1 cellular context compared by ENCODE assay signal in the genomic region with DNA sequence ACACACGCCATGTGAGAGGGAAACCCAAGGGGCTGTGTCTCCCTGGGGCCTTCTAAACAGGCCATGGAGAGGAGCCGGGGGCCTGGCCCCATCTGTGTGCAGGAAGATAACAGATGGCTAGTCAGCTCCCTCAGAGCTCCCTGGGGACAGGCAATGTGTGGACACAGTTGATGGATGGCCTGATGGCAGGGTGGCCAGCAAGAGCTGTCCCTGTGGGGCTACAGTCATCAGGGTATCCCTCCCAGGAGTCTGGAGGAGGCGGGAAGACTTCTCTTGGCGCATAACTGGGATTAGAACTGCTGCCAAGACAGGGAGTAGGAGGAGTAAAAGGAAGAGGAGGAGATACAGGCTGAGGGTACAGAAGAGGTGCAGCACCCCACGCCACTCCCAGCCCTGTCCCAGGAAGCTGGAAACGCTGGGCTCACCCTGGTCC.
TF ChIP-seq lines count a peak whose summit lies in the region.

No MANE protein-coding gene starts in this region.

TF ChIP-seq in K562, 482 proteins besides CTCF, POLR2A, EP300 and RAD21 (continued from another document and continues in another):
- TF ChIP-seq JUND (IDR thresholded peaks at IDR 0.05; ENCODE audit: borderline replicate concordance, low read depth, low read length) (peak; percentile 61), JUND (tag; IDR thresholded peaks at IDR 0.05; ENCODE audit: borderline replicate concordance, low read depth, low read length) (peak; percentile 31; the same call in 1 of the 3 replicates), ZNF274 (IDR thresholded peaks at IDR 0.05; ENCODE audit: borderline replicate concordance, low read depth, low read length) (no peak), NFRKB (IDR thresholded peaks at IDR 0.05; ENCODE audit: low read depth) (no peak), ZBTB43 (CRISPR knock-in tag; IDR thresholded peaks at IDR 0.05) (no peak), LEF1 (IDR thresholded peaks at IDR 0.05) (peak; percentile 64; the same call in 1 of the 2 replicates), STAT5A (IDR thresholded peaks at IDR 0.05; ENCODE audit: borderline replicate concordance, low read length) (peak; percentile 58; the same call in 1 of the 2 replicates), XRCC5 (IDR thresholded peaks at IDR 0.05; ENCODE audit: low read depth, low read length) (no peak), UBTF (IDR thresholded peaks at IDR 0.05; ENCODE audit: borderline replicate concordance in 1 of 2, low read depth in 2 of 2, low read length in 2 of 2) (peak; percentile 56 to 91; a peak in 2 of 4 replicates), PHB2 (IDR thresholded peaks at IDR 0.05; ENCODE audit: low read depth) (no peak), NEUROD1 (IDR thresholded peaks at IDR 0.05; ENCODE audit: borderline replicate concordance, low read depth, low read length, partially characterized antibody) (peak; percentile 52), HDAC1 (IDR thresholded peaks at IDR 0.05) (peak in 1 of 2 experiments; percentile 84; a peak in 2 of 4 replicates), RUNX1 (IDR thresholded peaks at IDR 0.05; ENCODE audit: low read depth) (0 out of 2 replicates have a peak, but pooled peaks have one; percentile 9), WHSC1 (IDR thresholded peaks at IDR 0.05; ENCODE audit: low read length) (no peak), SMAD1 (IDR thresholded peaks at IDR 0.05; ENCODE audit: low read depth, low read length, partially characterized antibody) (peak; percentile 29), U2AF1 (optimal IDR thresholded peaks at IDR 0.05; ENCODE audit: low read depth, low read length) (no peak), ZFP36 (IDR thresholded peaks at IDR 0.05; ENCODE audit: low read depth, low read length, partially characterized antibody) (peak; percentile 10), JUNB (CRISPR knock-in tag; conservative IDR thresholded peaks at IDR 0.05) (no peak), STAG1 (CRISPR knock-in tag; IDR thresholded peaks at IDR 0.05; ENCODE audit: borderline replicate concordance) (no peak), ZNF280A (IDR thresholded peaks at IDR 0.05; ENCODE audit: low read depth, partially characterized antibody) (no peak), ERF (CRISPR knock-in tag; IDR thresholded peaks at IDR 0.05) (no peak), EHMT2 (IDR thresholded peaks at IDR 0.05) (peak; percentile 35; the same call in 1 of the 2 replicates), FOXA3 (CRISPR knock-in tag; conservative IDR thresholded peaks at IDR 0.05 in 1 of 2, IDR thresholded peaks at IDR 0.05 in 1 of 2) (no peak), POU5F1 (IDR thresholded peaks at IDR 0.05; ENCODE audit: borderline replicate concordance, low read depth, low read length, partially characterized antibody) (no peak)
- TF ChIP-seq, protein P1, sequence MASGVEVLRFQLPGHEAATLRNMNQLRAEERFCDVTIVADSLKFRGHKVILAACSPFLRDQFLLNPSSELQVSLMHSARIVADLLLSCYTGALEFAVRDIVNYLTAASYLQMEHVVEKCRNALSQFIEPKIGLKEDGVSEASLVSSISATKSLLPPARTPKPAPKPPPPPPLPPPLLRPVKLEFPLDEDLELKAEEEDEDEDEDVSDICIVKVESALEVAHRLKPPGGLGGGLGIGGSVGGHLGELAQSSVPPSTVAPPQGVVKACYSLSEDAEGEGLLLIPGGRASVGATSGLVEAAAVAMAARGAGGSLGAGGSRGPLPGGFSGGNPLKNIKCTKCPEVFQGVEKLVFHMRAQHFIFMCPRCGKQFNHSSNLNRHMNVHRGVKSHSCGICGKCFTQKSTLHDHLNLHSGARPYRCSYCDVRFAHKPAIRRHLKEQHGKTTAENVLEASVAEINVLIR (CRISPR knock-in tag; IDR thresholded peaks at IDR 0.05): no peak
- TF ChIP-seq, protein P2, sequence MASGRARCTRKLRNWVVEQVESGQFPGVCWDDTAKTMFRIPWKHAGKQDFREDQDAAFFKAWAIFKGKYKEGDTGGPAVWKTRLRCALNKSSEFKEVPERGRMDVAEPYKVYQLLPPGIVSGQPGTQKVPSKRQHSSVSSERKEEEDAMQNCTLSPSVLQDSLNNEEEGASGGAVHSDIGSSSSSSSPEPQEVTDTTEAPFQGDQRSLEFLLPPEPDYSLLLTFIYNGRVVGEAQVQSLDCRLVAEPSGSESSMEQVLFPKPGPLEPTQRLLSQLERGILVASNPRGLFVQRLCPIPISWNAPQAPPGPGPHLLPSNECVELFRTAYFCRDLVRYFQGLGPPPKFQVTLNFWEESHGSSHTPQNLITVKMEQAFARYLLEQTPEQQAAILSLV (tag; IDR thresholded peaks at IDR 0.05): no peak
- TF ChIP-seq, protein P3, sequence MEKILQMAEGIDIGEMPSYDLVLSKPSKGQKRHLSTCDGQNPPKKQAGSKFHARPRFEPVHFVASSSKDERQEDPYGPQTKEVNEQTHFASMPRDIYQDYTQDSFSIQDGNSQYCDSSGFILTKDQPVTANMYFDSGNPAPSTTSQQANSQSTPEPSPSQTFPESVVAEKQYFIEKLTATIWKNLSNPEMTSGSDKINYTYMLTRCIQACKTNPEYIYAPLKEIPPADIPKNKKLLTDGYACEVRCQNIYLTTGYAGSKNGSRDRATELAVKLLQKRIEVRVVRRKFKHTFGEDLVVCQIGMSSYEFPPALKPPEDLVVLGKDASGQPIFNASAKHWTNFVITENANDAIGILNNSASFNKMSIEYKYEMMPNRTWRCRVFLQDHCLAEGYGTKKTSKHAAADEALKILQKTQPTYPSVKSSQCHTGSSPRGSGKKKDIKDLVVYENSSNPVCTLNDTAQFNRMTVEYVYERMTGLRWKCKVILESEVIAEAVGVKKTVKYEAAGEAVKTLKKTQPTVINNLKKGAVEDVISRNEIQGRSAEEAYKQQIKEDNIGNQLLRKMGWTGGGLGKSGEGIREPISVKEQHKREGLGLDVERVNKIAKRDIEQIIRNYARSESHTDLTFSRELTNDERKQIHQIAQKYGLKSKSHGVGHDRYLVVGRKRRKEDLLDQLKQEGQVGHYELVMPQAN (IDR thresholded peaks at IDR 0.05; ENCODE audit: borderline replicate concordance): 0 out of 2 replicates have a peak, but pooled peaks have one; percentile 35
- TF ChIP-seq, protein P4, sequence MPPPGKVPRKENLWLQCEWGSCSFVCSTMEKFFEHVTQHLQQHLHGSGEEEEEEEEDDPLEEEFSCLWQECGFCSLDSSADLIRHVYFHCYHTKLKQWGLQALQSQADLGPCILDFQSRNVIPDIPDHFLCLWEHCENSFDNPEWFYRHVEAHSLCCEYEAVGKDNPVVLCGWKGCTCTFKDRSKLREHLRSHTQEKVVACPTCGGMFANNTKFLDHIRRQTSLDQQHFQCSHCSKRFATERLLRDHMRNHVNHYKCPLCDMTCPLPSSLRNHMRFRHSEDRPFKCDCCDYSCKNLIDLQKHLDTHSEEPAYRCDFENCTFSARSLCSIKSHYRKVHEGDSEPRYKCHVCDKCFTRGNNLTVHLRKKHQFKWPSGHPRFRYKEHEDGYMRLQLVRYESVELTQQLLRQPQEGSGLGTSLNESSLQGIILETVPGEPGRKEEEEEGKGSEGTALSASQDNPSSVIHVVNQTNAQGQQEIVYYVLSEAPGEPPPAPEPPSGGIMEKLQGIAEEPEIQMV (tag; conservative IDR thresholded peaks at IDR 0.05; ENCODE audit: low read depth): no peak
- TF ChIP-seq, protein P5, sequence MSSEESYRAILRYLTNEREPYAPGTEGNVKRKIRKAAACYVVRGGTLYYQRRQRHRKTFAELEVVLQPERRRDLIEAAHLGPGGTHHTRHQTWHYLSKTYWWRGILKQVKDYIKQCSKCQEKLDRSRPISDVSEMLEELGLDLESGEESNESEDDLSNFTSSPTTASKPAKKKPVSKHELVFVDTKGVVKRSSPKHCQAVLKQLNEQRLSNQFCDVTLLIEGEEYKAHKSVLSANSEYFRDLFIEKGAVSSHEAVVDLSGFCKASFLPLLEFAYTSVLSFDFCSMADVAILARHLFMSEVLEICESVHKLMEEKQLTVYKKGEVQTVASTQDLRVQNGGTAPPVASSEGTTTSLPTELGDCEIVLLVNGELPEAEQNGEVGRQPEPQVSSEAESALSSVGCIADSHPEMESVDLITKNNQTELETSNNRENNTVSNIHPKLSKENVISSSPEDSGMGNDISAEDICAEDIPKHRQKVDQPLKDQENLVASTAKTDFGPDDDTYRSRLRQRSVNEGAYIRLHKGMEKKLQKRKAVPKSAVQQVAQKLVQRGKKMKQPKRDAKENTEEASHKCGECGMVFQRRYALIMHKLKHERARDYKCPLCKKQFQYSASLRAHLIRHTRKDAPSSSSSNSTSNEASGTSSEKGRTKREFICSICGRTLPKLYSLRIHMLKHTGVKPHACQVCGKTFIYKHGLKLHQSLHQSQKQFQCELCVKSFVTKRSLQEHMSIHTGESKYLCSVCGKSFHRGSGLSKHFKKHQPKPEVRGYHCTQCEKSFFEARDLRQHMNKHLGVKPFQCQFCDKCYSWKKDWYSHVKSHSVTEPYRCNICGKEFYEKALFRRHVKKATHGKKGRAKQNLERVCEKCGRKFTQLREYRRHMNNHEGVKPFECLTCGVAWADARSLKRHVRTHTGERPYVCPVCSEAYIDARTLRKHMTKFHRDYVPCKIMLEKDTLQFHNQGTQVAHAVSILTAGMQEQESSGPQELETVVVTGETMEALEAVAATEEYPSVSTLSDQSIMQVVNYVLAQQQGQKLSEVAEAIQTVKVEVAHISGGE (CRISPR knock-in tag; IDR thresholded peaks at IDR 0.05): peak in 1 of 3 experiments; percentile 82; a peak in 2 of 6 replicates
- TF ChIP-seq, protein P6, sequence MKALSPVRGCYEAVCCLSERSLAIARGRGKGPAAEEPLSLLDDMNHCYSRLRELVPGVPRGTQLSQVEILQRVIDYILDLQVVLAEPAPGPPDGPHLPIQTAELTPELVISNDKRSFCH (CRISPR knock-in tag; IDR thresholded peaks at IDR 0.05): no peak
- TF ChIP-seq, protein P6 (tag; IDR thresholded peaks at IDR 0.05): no peak
- TF ChIP-seq, protein P7, sequence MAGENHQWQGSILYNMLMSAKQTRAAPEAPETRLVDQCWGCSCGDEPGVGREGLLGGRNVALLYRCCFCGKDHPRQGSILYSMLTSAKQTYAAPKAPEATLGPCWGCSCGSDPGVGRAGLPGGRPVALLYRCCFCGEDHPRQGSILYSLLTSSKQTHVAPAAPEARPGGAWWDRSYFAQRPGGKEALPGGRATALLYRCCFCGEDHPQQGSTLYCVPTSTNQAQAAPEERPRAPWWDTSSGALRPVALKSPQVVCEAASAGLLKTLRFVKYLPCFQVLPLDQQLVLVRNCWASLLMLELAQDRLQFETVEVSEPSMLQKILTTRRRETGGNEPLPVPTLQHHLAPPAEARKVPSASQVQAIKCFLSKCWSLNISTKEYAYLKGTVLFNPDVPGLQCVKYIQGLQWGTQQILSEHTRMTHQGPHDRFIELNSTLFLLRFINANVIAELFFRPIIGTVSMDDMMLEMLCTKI (IDR thresholded peaks at IDR 0.05; ENCODE audit: partially characterized antibody): no peak
- TF ChIP-seq, protein P8, sequence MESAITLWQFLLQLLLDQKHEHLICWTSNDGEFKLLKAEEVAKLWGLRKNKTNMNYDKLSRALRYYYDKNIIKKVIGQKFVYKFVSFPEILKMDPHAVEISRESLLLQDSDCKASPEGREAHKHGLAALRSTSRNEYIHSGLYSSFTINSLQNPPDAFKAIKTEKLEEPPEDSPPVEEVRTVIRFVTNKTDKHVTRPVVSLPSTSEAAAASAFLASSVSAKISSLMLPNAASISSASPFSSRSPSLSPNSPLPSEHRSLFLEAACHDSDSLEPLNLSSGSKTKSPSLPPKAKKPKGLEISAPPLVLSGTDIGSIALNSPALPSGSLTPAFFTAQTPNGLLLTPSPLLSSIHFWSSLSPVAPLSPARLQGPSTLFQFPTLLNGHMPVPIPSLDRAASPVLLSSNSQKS (CRISPR knock-in tag; IDR thresholded peaks at IDR 0.05): no peak
